Comparison of ENCODE assay signal across 8 cellular contexts in the genomic region with DNA sequence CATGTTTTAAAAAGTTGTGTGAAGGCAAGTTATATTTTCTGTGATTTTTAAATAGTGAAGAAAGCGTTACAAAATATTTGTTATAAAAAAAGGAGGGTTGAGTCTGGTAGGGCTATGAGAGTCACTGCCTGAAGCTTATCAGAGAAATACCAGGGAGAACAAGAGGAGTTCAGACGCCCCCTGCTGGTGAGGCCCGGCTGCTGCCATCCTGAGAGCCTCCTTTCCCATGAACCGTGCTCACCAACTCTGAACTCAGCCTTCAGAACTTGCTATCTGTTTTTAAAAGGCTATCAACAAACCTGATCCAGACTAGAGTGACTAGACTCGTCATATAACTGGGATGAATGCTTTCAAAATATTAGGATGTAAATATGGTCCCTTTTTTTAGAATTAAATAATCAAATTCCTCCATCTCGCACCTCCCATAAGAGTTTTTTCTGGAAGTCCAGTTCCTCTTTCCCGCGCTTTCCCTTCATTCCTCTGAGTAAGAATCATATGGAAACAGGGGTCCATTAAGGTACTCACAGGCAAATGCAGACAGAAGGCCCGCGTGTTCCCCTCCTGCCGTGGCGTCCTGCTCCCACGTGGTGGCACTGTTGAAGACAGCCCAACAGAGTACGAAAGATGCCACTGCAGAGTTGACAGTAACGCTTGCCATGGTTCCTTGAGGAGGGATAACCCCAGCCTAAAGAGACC. TPM values are rescaled to one million over a fixed set of nuclear protein-coding genes. Genes with fewer than 3 reads are reported as not detected.
DNase-seq lines count a peak whose midpoint lies in the region; ATAC-seq, FAIRE-seq and TF ChIP-seq lines count a peak whose summit lies in the region.

No MANE protein-coding gene starts in this region.

- H4K20me1 ChIP-seq in HepG2 (ENCODE audit: insufficient read depth, low read length): no peaks in the 10 kb centered on the region

- H3K9ac ChIP-seq in HepG2 (ENCODE audit: insufficient read depth, low read depth, low read length): no peak overlapping the region

- intact Hi-C loops in HepG2 (cut with micrococcal nuclease; ENCODE audit: unreplicated experiment): loop anchor here (1.0 kb wide), 1 partner anchor 26 kb away; the partner anchor contains the start of gene SPATA6

- H3K4me3 ChIP-seq in choroid plexus epithelial cell (ENCODE audit: low read depth, low read length): no peak overlapping the region
- no peak overlapping the region for H3K4me3 ChIP-seq in HepG2 (replicated peaks in 1 of 3; ENCODE audit: insufficient read depth in 1 of 3, low read depth in 2 of 3, low read length in 3 of 3)

- DNase-seq in AG20443 (ENCODE audit: low spot score) (peak; percentile 84), NCI-H446 (lab: John Stamatoyannopoulos, UW) (peak; percentile 40 to 73), choroid plexus epithelial cell (ENCODE audit: low read depth) (peak; percentile 86), HepG2 (ENCODE audit: low spot score) (peak; percentile 61)
- peak; percentile 60 to 65 for DNase-seq in activated CD4-positive, alpha-beta T cell treated with anti-CD3 and anti-CD28 coated beads for 24 hours (ENCODE audit: low read depth in 2 of 2)
- peak; percentile 47 to 78 (median 49) for DNase-seq in stimulated activated CD4-positive, alpha-beta T cell treated with anti-CD3 and anti-CD28 coated beads, TNF-alpha, amount 100 ng/mL, for 24 hours (ENCODE audit: low read depth in 3 of 3)

- peaks cover 31% of the 10 kb centered on the region for H3K4me1 ChIP-seq in HepG2 (ENCODE audit: insufficient read depth, low read length)

- POLR2A ChIA-PET in HepG2 (lab: Yijun Ruan, JAX): interaction anchor here (1.4 kb wide), 1 partner anchor 26 kb away, joined by 5 read pairs; the partner anchor contains the start of gene SPATA6

- CTCF ChIA-PET in HepG2 (lab: Yijun Ruan, JAX; ENCODE audit: low intra/inter-chr PET ratio, low total read pairs): interaction anchor here (0.8 to 1.1 kb wide), 2 partner anchors 388 to 389 kb away, joined by 3 to 5 read pairs; no protein-coding TSS in a partner anchor

- TF ChIP-seq EP300 in HepG2 (IDR thresholded peaks at IDR 0.05; ENCODE audit: low read depth in 2 of 2, low read length in 2 of 2): no peak
- TF ChIP-seq EP300 in HepG2 (CRISPR knock-in tag; IDR thresholded peaks at IDR 0.05; ENCODE audit: borderline replicate concordance): no peak

- peak; percentile 89 for ATAC-seq in GM18909 (IDR thresholded peaks at IDR 0.05; ENCODE audit: poor library complexity, unreplicated experiment)
- peak; percentile 89 for ATAC-seq in HG03196 (IDR thresholded peaks at IDR 0.05; ENCODE audit: unreplicated experiment)
- peak; percentile 78 for ATAC-seq in HepG2

- in situ Hi-C loops in HepG2 (cut with HindIII; ENCODE audit: extremely low pct_ligation_motif_present, low pct_unique_long_range_greater_than_20kb): no loop called here

- H3K36me3 ChIP-seq in HepG2 (replicated peaks in 1 of 2; ENCODE audit: control insufficient read depth in 1 of 2, insufficient read depth in 2 of 2, low read length in 2 of 2): no peaks in the 10 kb centered on the region

- 17% methylated on average over 15 of the region's 15 CpGs for WGBS in HepG2 (ENCODE audit: low lambda C conversion rate)

- H3K27me3 ChIP-seq in HepG2 (ENCODE audit: control insufficient read depth in 1 of 2, insufficient read depth in 2 of 2, low read length in 2 of 2): no peaks in the 10 kb centered on the region

- H3K79me2 ChIP-seq in HepG2 (ENCODE audit: insufficient read depth, low read length): no peaks in the 10 kb centered on the region

- TF ChIP-seq RAD21 in HepG2 (CRISPR knock-in tag; IDR thresholded peaks at IDR 0.05): peak; percentile 23; the same call in 1 of the 2 replicates

- TF ChIP-seq POLR2A in HepG2 (IDR thresholded peaks at IDR 0.05; ENCODE audit: insufficient read depth in 1 of 2, low read depth in 2 of 2, low read length in 2 of 2): no peak

- H3K27ac ChIP-seq in HepG2 (ENCODE audit: extremely low read length, insufficient read depth, low read length): no peak overlapping the region

- TF ChIP-seq CTCF in choroid plexus epithelial cell (conservative IDR thresholded peaks at IDR 0.05; ENCODE audit: low read depth, low read length) (peak; percentile 97), HepG2 (CRISPR knock-in tag; IDR thresholded peaks at IDR 0.05) (peak; percentile 77)

- H3K4me2 ChIP-seq in HepG2 (ENCODE audit: low read depth, low read length): peak overlapping the region; percentile 72

- H3K9me3 ChIP-seq in HepG2 (ENCODE audit: low read length): no peaks in the 10 kb centered on the region

- H2AFZ ChIP-seq in HepG2 (ENCODE audit: low read length): no peak overlapping the region

- FAIRE-seq in HepG2 (lab: Jason Lieb, UNC): peak; percentile 73

- no TSS peak for BruUV-seq in HepG2 (replicated peaks; lab: Mats Ljungman, UMichigan)

TF ChIP-seq in HepG2, 621 proteins besides CTCF, POLR2A, EP300 and RAD21:
- no peak for TF ChIP-seq ZNF251 (CRISPR knock-in tag; IDR thresholded peaks at IDR 0.05)
- no peak for TF ChIP-seq ZNF317 (CRISPR knock-in tag; IDR thresholded peaks at IDR 0.05)
- peak; percentile 59 for TF ChIP-seq STAG1 (CRISPR knock-in tag; IDR thresholded peaks at IDR 0.05)
- TF ChIP-seq TEAD3 (CRISPR knock-in tag; optimal IDR thresholded peaks at IDR 0.05; ENCODE audit: borderline replicate concordance): peak; percentile 59
- 0 out of 2 replicates have a peak, but pooled peaks have one; percentile 22 for TF ChIP-seq ZNF574 (CRISPR knock-in tag; IDR thresholded peaks at IDR 0.05)
- TF ChIP-seq ZNF232 (CRISPR knock-in tag; IDR thresholded peaks at IDR 0.05; ENCODE audit: borderline replicate concordance): no peak
- TF ChIP-seq ZMAT3 (CRISPR knock-in tag; conservative IDR thresholded peaks at IDR 0.05): 0 out of 2 replicates have a peak, but pooled peaks have one; percentile 49
- peak; percentile 58 for TF ChIP-seq SMC3 (IDR thresholded peaks at IDR 0.05; ENCODE audit: low read length)
- no peak for TF ChIP-seq ZNF549 (CRISPR knock-in tag; IDR thresholded peaks at IDR 0.05)
- TF ChIP-seq, protein P1, sequence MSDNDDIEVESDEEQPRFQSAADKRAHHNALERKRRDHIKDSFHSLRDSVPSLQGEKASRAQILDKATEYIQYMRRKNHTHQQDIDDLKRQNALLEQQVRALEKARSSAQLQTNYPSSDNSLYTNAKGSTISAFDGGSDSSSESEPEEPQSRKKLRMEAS (IDR thresholded peaks at IDR 0.05): peak; percentile 46; the same call in 1 of the 2 replicates
- peak; percentile 69 for TF ChIP-seq XRCC5 (optimal IDR thresholded peaks at IDR 0.05; ENCODE audit: low read length)

RNA-seq across cellular contexts. Expression of gene SPATA6, which starts 26.2 kb away (rescaled TPM):
- 1.8 and 3.3 TPM in 2 replicates for total RNA-seq in HepG2 (2016; rRNA removed; fragmentation: Illumina TruSeq; extraction: Trizol)
- 9.1 and 15.2 TPM in 2 replicates for total RNA-seq in HepG2 (2016; cell fraction: cytosol; rRNA removed; fragmentation: Illumina TruSeq; extraction: Trizol; ENCODE audit: low read depth)
- total RNA-seq in HepG2 (2016; cell fraction: insoluble cytoplasmic fraction; rRNA removed; fragmentation: Illumina TruSeq; extraction: Trizol): 2.6 TPM in 2 replicates
- 4.8 and 5.7 TPM in 2 replicates for total RNA-seq in HepG2 (2016; cell fraction: membrane; rRNA removed; fragmentation: Illumina TruSeq; extraction: Trizol)
- 4.5 and 7.0 TPM in 2 replicates for total RNA-seq in HepG2 (2016; cell fraction: nucleus; rRNA removed; fragmentation: Illumina TruSeq; extraction: Trizol)
- polyA plus RNA-seq in HepG2 (2011; rRNA removed): 0.55 and 0.81 TPM in 2 replicates
- polyA plus RNA-seq in HepG2 (2011; cell fraction: cytosol; rRNA removed): 0.75 and 0.76 TPM in 2 replicates
- 1.4 and 2.2 TPM in 2 replicates for polyA plus RNA-seq in HepG2 (2011; cell fraction: nucleus; rRNA removed)
- 1.3 and 1.6 TPM in 2 replicates for polyA plus RNA-seq in HepG2 (2012)
- 2.6 and 3.4 TPM in 2 replicates for polyA plus RNA-seq in HepG2 (2016; cell fraction: cytosol; fragmentation: Illumina TruSeq; extraction: Trizol; ENCODE audit: low read depth)
- polyA plus RNA-seq in HepG2 (2016; cell fraction: insoluble cytoplasmic fraction; fragmentation: Illumina TruSeq; extraction: Trizol; ENCODE audit: low read depth): 2.1 and 4.0 TPM in 2 replicates
- polyA plus RNA-seq in HepG2 (2016; cell fraction: membrane; fragmentation: Illumina TruSeq; extraction: Trizol; ENCODE audit: low read depth): 2.9 and 3.6 TPM in 2 replicates
- 3.0 and 3.4 TPM in 2 replicates for polyA plus RNA-seq in HepG2 (2016; cell fraction: nucleus; fragmentation: Illumina TruSeq; extraction: Trizol; ENCODE audit: insufficient read depth, low read depth)
- polyA minus RNA-seq in HepG2 (2011; rRNA and poly(A)+ RNA removed; ENCODE audit: low replicate concordance): 0.42 and 2.6 TPM in 2 replicates
- 1.8 and 2.3 TPM in 2 replicates for polyA minus RNA-seq in HepG2 (2011; cell fraction: cytosol; rRNA and poly(A)+ RNA removed)
- 9.0 and 10.2 TPM in 2 replicates for polyA minus RNA-seq in HepG2 (2011; cell fraction: nucleus; rRNA and poly(A)+ RNA removed)
